8 cellular contexts compared by ENCODE assay signal in the genomic region with DNA sequence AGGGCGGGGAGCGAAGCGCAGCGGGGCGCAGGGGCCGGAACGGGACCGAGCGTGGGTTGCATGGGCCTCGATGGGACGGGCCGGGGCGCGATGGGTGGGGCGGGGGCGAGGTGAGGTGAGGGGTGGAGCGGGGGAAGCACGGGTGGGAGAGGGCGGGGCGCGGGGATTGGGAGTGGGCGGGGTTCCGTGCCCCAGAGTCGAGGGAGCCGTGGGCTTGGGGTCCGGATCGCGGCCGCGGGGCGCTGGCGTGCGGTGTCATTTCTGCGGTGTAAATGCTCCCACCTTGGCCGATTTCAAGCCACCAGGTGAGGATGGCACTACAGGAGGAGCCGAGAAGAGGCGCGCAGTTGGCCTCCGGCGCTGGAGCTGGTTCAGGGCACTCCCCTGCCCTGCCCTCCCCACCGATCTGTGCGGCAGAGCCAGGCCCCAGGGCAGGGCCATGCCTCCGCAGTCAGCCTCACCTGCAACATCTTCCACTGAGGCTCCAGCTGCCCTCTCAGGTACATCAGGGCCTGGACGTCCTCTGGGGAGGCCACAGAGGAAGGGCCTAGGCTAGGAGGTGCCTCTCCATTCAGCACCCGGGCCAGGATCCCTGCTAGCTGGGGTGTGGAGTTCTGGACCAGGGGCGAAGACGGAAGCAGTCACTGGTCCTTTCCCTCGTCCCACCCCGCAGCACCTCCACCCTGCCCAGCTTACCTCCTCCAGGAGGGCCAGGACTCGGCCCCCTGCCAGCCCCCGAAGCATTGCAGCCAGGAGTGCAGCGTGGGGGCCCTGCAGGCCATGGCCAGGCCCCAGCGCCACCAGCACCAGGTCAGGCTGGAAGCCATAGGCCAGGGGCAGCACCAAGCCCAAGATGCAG. TPM values are rescaled to one million over a fixed set of nuclear protein-coding genes. Genes with fewer than 3 reads are reported as not detected.
DNase-seq lines count a peak whose midpoint lies in the region; ATAC-seq, FAIRE-seq and TF ChIP-seq lines count a peak whose summit lies in the region.

No MANE protein-coding gene starts in this region.

- no peak overlapping the region for H2AFZ ChIP-seq in HepG2 (ENCODE audit: low read length)

- FAIRE-seq in HepG2 (lab: Jason Lieb, UNC), result no peak

- TF ChIP-seq RAD21 in HepG2 (CRISPR knock-in tag; IDR thresholded peaks at IDR 0.05), result no peak

- intact Hi-C loops in CD14-positive monocyte (cut with micrococcal nuclease) (loop anchor here in 1 of 2 donors (2.0 kb wide), 1 partner anchor 97 kb away; a partner anchor contains a TSS), body of pancreas (cut with DNase I) (loop anchor here (10.0 kb wide), 1 partner anchor 259 kb away; a partner anchor contains a TSS), HepG2 (cut with micrococcal nuclease; ENCODE audit: unreplicated experiment) (loop anchor here (2.0 kb wide), 1 partner anchor 97 kb away; a partner anchor contains a TSS)

- peak; percentile 27 for ATAC-seq in body of pancreas
- peak; percentile 10 for ATAC-seq in HepG2
- ATAC-seq in GM19463 (IDR thresholded peaks at IDR 0.05; ENCODE audit: unreplicated experiment), result no peak
- no peak for ATAC-seq in GM18519 (IDR thresholded peaks at IDR 0.05; ENCODE audit: low FRiP score, unreplicated experiment)

- H3K36me3 Mint-ChIP-seq in CD14-positive monocyte, result peaks cover 8 to 20% of the 10 kb centered on the region in 2 donors

- in situ Hi-C loops in HepG2 (cut with HindIII; ENCODE audit: extremely low pct_ligation_motif_present, low pct_unique_long_range_greater_than_20kb), result no loop called here

- peaks cover 53% of the 10 kb centered on the region for H3K4me1 Mint-ChIP-seq in CD14-positive monocyte

- peak overlapping the region; percentile 85 for H3K9ac ChIP-seq in HepG2 (ENCODE audit: insufficient read depth, low read depth, low read length)

- no peaks in the 10 kb centered on the region for H3K27me3 Mint-ChIP-seq in CD14-positive monocyte (ENCODE audit: low read depth in 3 of 3)

- TSS peak; percentile 59 for BruUV-seq in HepG2 (replicated peaks; lab: Mats Ljungman, UMichigan)

- H3K4me3 ChIP-seq in body of pancreas (peak overlapping the region; percentile 39 to 93), HepG2 (replicated peaks in 1 of 3; ENCODE audit: insufficient read depth in 1 of 3, low read depth in 2 of 3, low read length in 3 of 3) (peak overlapping the region; percentile 77 to 98 (median 89)), tibial nerve (peak overlapping the region; percentile 53 to 95 (median 70))

- TF ChIP-seq POLR2A in body of pancreas (IDR thresholded peaks at IDR 0.05) (no peak), HepG2 (IDR thresholded peaks at IDR 0.05; ENCODE audit: insufficient read depth in 1 of 2, low read depth in 2 of 2, low read length in 2 of 2) (0 out of 4 replicates have a peak, but pooled peaks of 1 of the 2 experiments have one; percentile 6), tibial nerve (IDR thresholded peaks at IDR 0.05) (no peak)

- H3K9me3 ChIP-seq in body of pancreas (no peaks in the 10 kb centered on the region), HepG2 (ENCODE audit: low read length) (no peaks in the 10 kb centered on the region), tibial nerve (no peaks in the 10 kb centered on the region)

- H3K4me3 Mint-ChIP-seq in CD14-positive monocyte, result peak overlapping the region; percentile 96 to 98

- H3K79me2 ChIP-seq in HepG2 (ENCODE audit: insufficient read depth, low read length), result peaks cover 42% of the 10 kb centered on the region

- no peaks in the 10 kb centered on the region for H3K9me3 Mint-ChIP-seq in CD14-positive monocyte

- H3K4me1 ChIP-seq in body of pancreas (peaks cover 51% of the 10 kb centered on the region), HepG2 (ENCODE audit: insufficient read depth, low read length) (peaks cover 42% of the 10 kb centered on the region), tibial nerve (peaks cover 0 to 84% (median 48%) of the 10 kb centered on the region in 4 donors)

- CTCF ChIA-PET in HepG2 (lab: Yijun Ruan, JAX; ENCODE audit: low intra/inter-chr PET ratio, low total read pairs), result no interaction called here

- TF ChIP-seq CTCF in CD14-positive monocyte (IDR thresholded peaks at IDR 0.05) (no peak), body of pancreas (IDR thresholded peaks at IDR 0.05) (no peak), HepG2 (CRISPR knock-in tag; IDR thresholded peaks at IDR 0.05) (no peak), tibial nerve (IDR thresholded peaks at IDR 0.05) (no peak)

- H3K36me3 ChIP-seq in body of pancreas (replicated peaks in 1 of 2; ENCODE audit: insufficient read depth in 1 of 2, low read depth in 2 of 2) (no peaks in the 10 kb centered on the region), HepG2 (replicated peaks in 1 of 2; ENCODE audit: control insufficient read depth in 1 of 2, insufficient read depth in 2 of 2, low read length in 2 of 2) (peaks cover 2 to 10% of the 10 kb centered on the region in 2 experiments; a peak in 3 of 5 replicates), tibial nerve (peaks cover 0 to 29% (median 2%) of the 10 kb centered on the region in 3 donors)

- peaks cover 12% of the 10 kb centered on the region for H4K20me1 ChIP-seq in HepG2 (ENCODE audit: insufficient read depth, low read length)

- DNase-seq in CD14-positive monocyte (ENCODE audit: low spot score), result no peak
- peak; percentile 61 for DNase-seq in HuH-7.5 (ENCODE audit: low spot score)
- no peak for DNase-seq in body of pancreas
- no peak for DNase-seq in HepG2 (ENCODE audit: low spot score)
- no peak for DNase-seq in tibial nerve (ENCODE audit: low spot score in 2 of 2)
- DNase-seq in effector CD4-positive, alpha-beta T cell, result no peak

- no peak for TF ChIP-seq EP300 in HepG2 (IDR thresholded peaks at IDR 0.05; ENCODE audit: low read depth in 2 of 2, low read length in 2 of 2)
- no peak for TF ChIP-seq EP300 in HepG2 (CRISPR knock-in tag; IDR thresholded peaks at IDR 0.05; ENCODE audit: borderline replicate concordance)
- no peak for TF ChIP-seq EP300 in tibial nerve (IDR thresholded peaks at IDR 0.05)

- H3K27ac ChIP-seq in body of pancreas (peak overlapping the region; percentile 75 to 97 (median 94)), HepG2 (ENCODE audit: extremely low read length, insufficient read depth, low read length) (peak overlapping the region; percentile 77), tibial nerve (peak overlapping the region; percentile 58 to 95 (median 91))

- H3K27me3 ChIP-seq in body of pancreas (no peaks in the 10 kb centered on the region), HepG2 (ENCODE audit: control insufficient read depth in 1 of 2, insufficient read depth in 2 of 2, low read length in 2 of 2) (no peaks in the 10 kb centered on the region; a peak in 1 of 5 replicates), tibial nerve (no peaks in the 10 kb centered on the region)

- H3K27ac Mint-ChIP-seq in CD14-positive monocyte, result peak overlapping the region; percentile 97 to 100 (median 99)

- 1 to 11% methylated on average over 17 to 52 of the region's 53 CpGs for WGBS in body of pancreas, 2 donors
- WGBS in HepG2 (ENCODE audit: low lambda C conversion rate), result 1% methylated on average over 19 of the region's 53 CpGs
- WGBS in tibial nerve, 2 donors, result 16 to 17% methylated on average over 24 to 46 of the region's 53 CpGs

- POLR2A ChIA-PET in HepG2 (lab: Yijun Ruan, JAX), result interaction anchor here (1.2 kb wide), 1 partner anchor 48 kb away, joined by 3 read pairs; no protein-coding TSS in a partner anchor

- H3K4me2 ChIP-seq in HepG2 (ENCODE audit: low read depth, low read length), result peak overlapping the region; percentile 89

RNA-seq across cellular contexts. Expression of a gene that starts 0.6 kb away (rescaled TPM):
- polyA plus RNA-seq in CD14-positive monocyte, result 1 to 10 TPM; 3.7 to 4.3 TPM
- 100 to 1,000 TPM in 1 of 2 donors, 10 to 100 TPM in 1; 61.2 to 121 TPM for total RNA-seq in body of pancreas
- 5.8 and 15.7 TPM in 2 replicates for total RNA-seq in HepG2 (2016; rRNA removed; fragmentation: Illumina TruSeq; extraction: Trizol)
- total RNA-seq in HepG2 (2016; cell fraction: cytosol; rRNA removed; fragmentation: Illumina TruSeq; extraction: Trizol; ENCODE audit: low read depth), result 3.8 and 4.4 TPM in 2 replicates
- 4.6 and 17.4 TPM in 2 replicates for total RNA-seq in HepG2 (2016; cell fraction: insoluble cytoplasmic fraction; rRNA removed; fragmentation: Illumina TruSeq; extraction: Trizol)
- 4.6 and 5.1 TPM in 2 replicates for total RNA-seq in HepG2 (2016; cell fraction: membrane; rRNA removed; fragmentation: Illumina TruSeq; extraction: Trizol)
- 23.1 and 29.5 TPM in 2 replicates for total RNA-seq in HepG2 (2016; cell fraction: nucleus; rRNA removed; fragmentation: Illumina TruSeq; extraction: Trizol)
- 14.6 and 23.7 TPM in 2 replicates for polyA plus RNA-seq in HepG2 (2011; rRNA removed)
- 2.6 and 4.8 TPM in 2 replicates for polyA plus RNA-seq in HepG2 (2011; cell fraction: cytosol; rRNA removed)
- 276 and 340 TPM in 2 replicates for polyA plus RNA-seq in HepG2 (2011; cell fraction: nucleus; rRNA removed)
- 13.4 and 15.8 TPM in 2 replicates for polyA plus RNA-seq in HepG2 (2012)
- polyA plus RNA-seq in HepG2 (2016; cell fraction: cytosol; fragmentation: Illumina TruSeq; extraction: Trizol; ENCODE audit: low read depth), result 0.95 and 1.2 TPM in 2 replicates
- 3.6 and 4.4 TPM in 2 replicates for polyA plus RNA-seq in HepG2 (2016; cell fraction: insoluble cytoplasmic fraction; fragmentation: Illumina TruSeq; extraction: Trizol; ENCODE audit: low read depth)
- polyA plus RNA-seq in HepG2 (2016; cell fraction: membrane; fragmentation: Illumina TruSeq; extraction: Trizol; ENCODE audit: low read depth), result 0.86 and 2.1 TPM in 2 replicates
- 62.8 and 72.9 TPM in 2 replicates for polyA plus RNA-seq in HepG2 (2016; cell fraction: nucleus; fragmentation: Illumina TruSeq; extraction: Trizol; ENCODE audit: insufficient read depth, low read depth)
- polyA minus RNA-seq in HepG2 (2011; rRNA and poly(A)+ RNA removed; ENCODE audit: low replicate concordance), result 11.6 and 16.8 TPM in 2 replicates
- polyA minus RNA-seq in HepG2 (2011; cell fraction: cytosol; rRNA and poly(A)+ RNA removed), result 2.7 and 4.0 TPM in 2 replicates
- 32.9 and 40.9 TPM in 2 replicates for polyA minus RNA-seq in HepG2 (2011; cell fraction: nucleus; rRNA and poly(A)+ RNA removed)
- total RNA-seq in tibial nerve, result 100 to 1,000 TPM in 1 of 4 donors, 10 to 100 TPM in 3; 72.2 to 127 (median 78.6) TPM

RNA-seq across cellular contexts. Expression of a gene that starts 5.6 kb away (rescaled TPM):
- polyA plus RNA-seq in CD14-positive monocyte, result 10 to 100 TPM in 1 of 2 donors, 1 to 10 TPM in 1; 9.2 to 13.7 TPM
- total RNA-seq in body of pancreas, result 100 to 1,000 TPM in 1 of 2 donors, 10 to 100 TPM in 1; 31.9 to 128 TPM
- total RNA-seq in HepG2 (2016; rRNA removed; fragmentation: Illumina TruSeq; extraction: Trizol), result 4.0 and 13.9 TPM in 2 replicates
- total RNA-seq in HepG2 (2016; cell fraction: cytosol; rRNA removed; fragmentation: Illumina TruSeq; extraction: Trizol; ENCODE audit: low read depth), result 7.1 and 8.7 TPM in 2 replicates
- total RNA-seq in HepG2 (2016; cell fraction: insoluble cytoplasmic fraction; rRNA removed; fragmentation: Illumina TruSeq; extraction: Trizol), result 4.1 and 13.9 TPM in 2 replicates
- total RNA-seq in HepG2 (2016; cell fraction: membrane; rRNA removed; fragmentation: Illumina TruSeq; extraction: Trizol), result 4.4 and 4.6 TPM in 2 replicates
- total RNA-seq in HepG2 (2016; cell fraction: nucleus; rRNA removed; fragmentation: Illumina TruSeq; extraction: Trizol), result 23.1 and 23.7 TPM in 2 replicates
- polyA plus RNA-seq in HepG2 (2011; rRNA removed), result 14.9 and 19.7 TPM in 2 replicates
- polyA plus RNA-seq in HepG2 (2011; cell fraction: cytosol; rRNA removed), result 1.8 and 3.9 TPM in 2 replicates
- 257 and 366 TPM in 2 replicates for polyA plus RNA-seq in HepG2 (2011; cell fraction: nucleus; rRNA removed)
- polyA plus RNA-seq in HepG2 (2012), result 15.0 and 23.8 TPM in 2 replicates
- 0.86 TPM in 2 replicates for polyA plus RNA-seq in HepG2 (2016; cell fraction: cytosol; fragmentation: Illumina TruSeq; extraction: Trizol; ENCODE audit: low read depth)
- polyA plus RNA-seq in HepG2 (2016; cell fraction: insoluble cytoplasmic fraction; fragmentation: Illumina TruSeq; extraction: Trizol; ENCODE audit: low read depth), result 3.2 and 5.7 TPM in 2 replicates
- polyA plus RNA-seq in HepG2 (2016; cell fraction: membrane; fragmentation: Illumina TruSeq; extraction: Trizol; ENCODE audit: low read depth), result 2.1 TPM in 2 replicates
- 72.4 and 82.8 TPM in 2 replicates for polyA plus RNA-seq in HepG2 (2016; cell fraction: nucleus; fragmentation: Illumina TruSeq; extraction: Trizol; ENCODE audit: insufficient read depth, low read depth)
- 7.7 and 20.9 TPM in 2 replicates for polyA minus RNA-seq in HepG2 (2011; rRNA and poly(A)+ RNA removed; ENCODE audit: low replicate concordance)
- polyA minus RNA-seq in HepG2 (2011; cell fraction: cytosol; rRNA and poly(A)+ RNA removed), result 3.9 and 4.2 TPM in 2 replicates
- polyA minus RNA-seq in HepG2 (2011; cell fraction: nucleus; rRNA and poly(A)+ RNA removed), result 34.9 and 37.9 TPM in 2 replicates
- 100 to 1,000 TPM in 1 of 4 donors, 10 to 100 TPM in 3; 41.2 to 105 (median 55.4) TPM for total RNA-seq in tibial nerve

RNA-seq across cellular contexts. Expression of a gene that starts 16.0 kb away (rescaled TPM):
- polyA plus RNA-seq in CD14-positive monocyte (under 1 TPM; 0.06 to 0.13 TPM), HepG2 (2011; rRNA removed) (22.2 and 22.8 TPM in 2 replicates)
- total RNA-seq in body of pancreas (1 to 10 TPM; 3.9 to 4.6 TPM), HepG2 (2016; rRNA removed; fragmentation: Illumina TruSeq; extraction: Trizol) (15.0 and 23.3 TPM in 2 replicates), tibial nerve (10 to 100 TPM; 12.3 to 32.0 (median 24.1) TPM)
- 25.0 and 26.8 TPM in 2 replicates for total RNA-seq in HepG2 (2016; cell fraction: cytosol; rRNA removed; fragmentation: Illumina TruSeq; extraction: Trizol; ENCODE audit: low read depth)
- 15.4 and 25.6 TPM in 2 replicates for total RNA-seq in HepG2 (2016; cell fraction: insoluble cytoplasmic fraction; rRNA removed; fragmentation: Illumina TruSeq; extraction: Trizol)
- total RNA-seq in HepG2 (2016; cell fraction: membrane; rRNA removed; fragmentation: Illumina TruSeq; extraction: Trizol), result 43.0 and 45.2 TPM in 2 replicates
- total RNA-seq in HepG2 (2016; cell fraction: nucleus; rRNA removed; fragmentation: Illumina TruSeq; extraction: Trizol), result 20.3 and 23.6 TPM in 2 replicates
- 12.9 and 20.7 TPM in 2 replicates for polyA plus RNA-seq in HepG2 (2011; cell fraction: cytosol; rRNA removed)
- 115 and 151 TPM in 2 replicates for polyA plus RNA-seq in HepG2 (2011; cell fraction: nucleus; rRNA removed)
- 6.9 and 10.9 TPM in 2 replicates for polyA plus RNA-seq in HepG2 (2012)
- 27.8 and 28.1 TPM in 2 replicates for polyA plus RNA-seq in HepG2 (2016; cell fraction: cytosol; fragmentation: Illumina TruSeq; extraction: Trizol; ENCODE audit: low read depth)
- polyA plus RNA-seq in HepG2 (2016; cell fraction: insoluble cytoplasmic fraction; fragmentation: Illumina TruSeq; extraction: Trizol; ENCODE audit: low read depth), result 14.6 and 16.4 TPM in 2 replicates
- polyA plus RNA-seq in HepG2 (2016; cell fraction: membrane; fragmentation: Illumina TruSeq; extraction: Trizol; ENCODE audit: low read depth), result 37.0 and 38.8 TPM in 2 replicates
- polyA plus RNA-seq in HepG2 (2016; cell fraction: nucleus; fragmentation: Illumina TruSeq; extraction: Trizol; ENCODE audit: insufficient read depth, low read depth), result 56.9 and 60.1 TPM in 2 replicates
- 16.5 and 18.7 TPM in 2 replicates for polyA minus RNA-seq in HepG2 (2011; rRNA and poly(A)+ RNA removed; ENCODE audit: low replicate concordance)
- 5.1 and 9.2 TPM in 2 replicates for polyA minus RNA-seq in HepG2 (2011; cell fraction: cytosol; rRNA and poly(A)+ RNA removed)
- 25.6 and 25.8 TPM in 2 replicates for polyA minus RNA-seq in HepG2 (2011; cell fraction: nucleus; rRNA and poly(A)+ RNA removed)

RNA-seq across cellular contexts. Expression of a gene that starts 24.7 kb away (rescaled TPM):
- polyA plus RNA-seq in CD14-positive monocyte, result not detected
- 1 to 10 TPM; 3.0 to 3.6 TPM for total RNA-seq in body of pancreas
- 0.15 TPM in 1 of 2 replicates, not detected in the other for total RNA-seq in HepG2 (2016; rRNA removed; fragmentation: Illumina TruSeq; extraction: Trizol)
- not detected in 2 replicates for total RNA-seq in HepG2 (2016; cell fraction: cytosol; rRNA removed; fragmentation: Illumina TruSeq; extraction: Trizol; ENCODE audit: low read depth)
- 0.12 and 0.15 TPM in 2 replicates for total RNA-seq in HepG2 (2016; cell fraction: insoluble cytoplasmic fraction; rRNA removed; fragmentation: Illumina TruSeq; extraction: Trizol)
- 0.10 and 0.19 TPM in 2 replicates for total RNA-seq in HepG2 (2016; cell fraction: membrane; rRNA removed; fragmentation: Illumina TruSeq; extraction: Trizol)
- 0.28 TPM in 1 of 2 replicates, not detected in the other for total RNA-seq in HepG2 (2016; cell fraction: nucleus; rRNA removed; fragmentation: Illumina TruSeq; extraction: Trizol)
- 0.17 and 0.46 TPM in 2 replicates for polyA plus RNA-seq in HepG2 (2011; rRNA removed)
- 0.13 and 0.19 TPM in 2 replicates for polyA plus RNA-seq in HepG2 (2011; cell fraction: cytosol; rRNA removed)
- polyA plus RNA-seq in HepG2 (2011; cell fraction: nucleus; rRNA removed), result 1.9 TPM in 2 replicates
- polyA plus RNA-seq in HepG2 (2012), result 0.21 TPM in 1 of 2 replicates, not detected in the other
- polyA plus RNA-seq in HepG2 (2016; cell fraction: cytosol; fragmentation: Illumina TruSeq; extraction: Trizol; ENCODE audit: low read depth), result 0.05 and 0.07 TPM in 2 replicates
- 0.19 and 0.24 TPM in 2 replicates for polyA plus RNA-seq in HepG2 (2016; cell fraction: insoluble cytoplasmic fraction; fragmentation: Illumina TruSeq; extraction: Trizol; ENCODE audit: low read depth)
- polyA plus RNA-seq in HepG2 (2016; cell fraction: membrane; fragmentation: Illumina TruSeq; extraction: Trizol; ENCODE audit: low read depth), result 0.13 TPM in 1 of 2 replicates, not detected in the other
- 0.25 and 0.37 TPM in 2 replicates for polyA plus RNA-seq in HepG2 (2016; cell fraction: nucleus; fragmentation: Illumina TruSeq; extraction: Trizol; ENCODE audit: insufficient read depth, low read depth)
- 0.58 and 0.94 TPM in 2 replicates for polyA minus RNA-seq in HepG2 (2011; rRNA and poly(A)+ RNA removed; ENCODE audit: low replicate concordance)
- polyA minus RNA-seq in HepG2 (2011; cell fraction: cytosol; rRNA and poly(A)+ RNA removed), result not detected in 2 replicates
- polyA minus RNA-seq in HepG2 (2011; cell fraction: nucleus; rRNA and poly(A)+ RNA removed), result 0.13 TPM in 1 of 2 replicates, not detected in the other
- total RNA-seq in tibial nerve, result 10 to 100 TPM in 3 of 4 donors, 1 to 10 TPM in 1; 8.7 to 33.3 (median 19.6) TPM

RNA-seq across cellular contexts. Expression of a gene that starts 44.6 kb away (rescaled TPM):
- polyA plus RNA-seq in CD14-positive monocyte (1 to 10 TPM; 2.7 to 8.7 TPM), HepG2 (2011; rRNA removed) (14.4 and 18.7 TPM in 2 replicates)
- total RNA-seq in body of pancreas (10 to 100 TPM; 23.6 to 57.4 TPM), HepG2 (2016; rRNA removed; fragmentation: Illumina TruSeq; extraction: Trizol) (12.5 and 19.0 TPM in 2 replicates), tibial nerve (10 to 100 TPM; 36.1 to 66.6 (median 44.8) TPM)
- total RNA-seq in HepG2 (2016; cell fraction: cytosol; rRNA removed; fragmentation: Illumina TruSeq; extraction: Trizol; ENCODE audit: low read depth), result 2.8 and 3.8 TPM in 2 replicates
- total RNA-seq in HepG2 (2016; cell fraction: insoluble cytoplasmic fraction; rRNA removed; fragmentation: Illumina TruSeq; extraction: Trizol), result 9.4 and 19.8 TPM in 2 replicates
- total RNA-seq in HepG2 (2016; cell fraction: membrane; rRNA removed; fragmentation: Illumina TruSeq; extraction: Trizol), result 6.0 and 7.6 TPM in 2 replicates
- 18.8 and 19.9 TPM in 2 replicates for total RNA-seq in HepG2 (2016; cell fraction: nucleus; rRNA removed; fragmentation: Illumina TruSeq; extraction: Trizol)
- polyA plus RNA-seq in HepG2 (2011; cell fraction: cytosol; rRNA removed), result 10.0 and 18.1 TPM in 2 replicates
- 88.6 and 104 TPM in 2 replicates for polyA plus RNA-seq in HepG2 (2011; cell fraction: nucleus; rRNA removed)
- polyA plus RNA-seq in HepG2 (2012), result 10.9 and 17.7 TPM in 2 replicates
- 3.5 and 4.0 TPM in 2 replicates for polyA plus RNA-seq in HepG2 (2016; cell fraction: cytosol; fragmentation: Illumina TruSeq; extraction: Trizol; ENCODE audit: low read depth)
- polyA plus RNA-seq in HepG2 (2016; cell fraction: insoluble cytoplasmic fraction; fragmentation: Illumina TruSeq; extraction: Trizol; ENCODE audit: low read depth), result 9.5 and 12.3 TPM in 2 replicates
- 4.9 and 5.3 TPM in 2 replicates for polyA plus RNA-seq in HepG2 (2016; cell fraction: membrane; fragmentation: Illumina TruSeq; extraction: Trizol; ENCODE audit: low read depth)
- 54.2 and 57.7 TPM in 2 replicates for polyA plus RNA-seq in HepG2 (2016; cell fraction: nucleus; fragmentation: Illumina TruSeq; extraction: Trizol; ENCODE audit: insufficient read depth, low read depth)
- polyA minus RNA-seq in HepG2 (2011; rRNA and poly(A)+ RNA removed; ENCODE audit: low replicate concordance), result 9.7 and 16.7 TPM in 2 replicates
- 6.4 and 6.9 TPM in 2 replicates for polyA minus RNA-seq in HepG2 (2011; cell fraction: cytosol; rRNA and poly(A)+ RNA removed)
- 7.5 and 7.7 TPM in 2 replicates for polyA minus RNA-seq in HepG2 (2011; cell fraction: nucleus; rRNA and poly(A)+ RNA removed)

Comparison
In these comparisons a context has a peak if more than half of its experiments do, and no peak if none do; other contexts are left out.
1. ATAC-seq: peak in body of pancreas (single experiment) and HepG2 (single experiment); none in GM19463 (single experiment) and GM18519 (single experiment).
2. Peak in every context shown above with its lines, with median percentiles within 50 percentile points of each other: H3K27ac ChIP-seq and H3K4me3 ChIP-seq.